9 cellular contexts compared by ENCODE assay signal in genomic region chr12:107320929-107321618, GRCh38.
DNase-seq lines count a peak whose midpoint lies in the region; ATAC-seq lines count a peak whose summit lies in the region.
"Had no signal": no experiment of that assay in that cellular context is flagged by ENCODE, and none has a peak within 500 bp of the region (broad histone marks: within the 10 kb centered on the region; RNA-seq: fewer than 3 reads in every experiment).

No MANE protein-coding gene starts in this region.

- intact Hi-C loops in naive thymus-derived CD4-positive, alpha-beta T cell (cut with micrococcal nuclease), result loop anchor here (1.0 to 5.0 kb wide), 9 partner anchors 8 to 1536 kb away; partner anchors contain the start of genes CRY1 (in 1 of the 2), MTERF2 (in 1 of the 2), SART3 (in 1 of the 2) and SSH1 (in 1 of the 2)

- H3K4me3 ChIP-seq in naive thymus-derived CD4-positive, alpha-beta T cell (ENCODE audit: low read length), result peak overlapping the region; percentile 66

- CTCF ChIA-PET in naive thymus-derived CD4-positive, alpha-beta T cell (lab: Charles Lee), result interaction anchor here (0.6 to 2.1 kb wide), 8 partner anchors 8 to 191 kb away, joined by 3 to 13 read pairs (median 4); no protein-coding TSS in a partner anchor

- H3K9me3 ChIP-seq in naive thymus-derived CD4-positive, alpha-beta T cell (ENCODE audit: control insufficient read depth in 2 of 3, low read length in 3 of 3), result no peaks in the 10 kb centered on the region

- H3K4me3 Mint-ChIP-seq in naive thymus-derived CD4-positive, alpha-beta T cell, result peak overlapping the region; percentile 88 to 98 (median 94)
- H3K4me3 Mint-ChIP-seq in stimulated activated naive CD8-positive, alpha-beta T cell treated with anti-CD3 and anti-CD28 coated beads, Interleukin-15, amount 100 ng/mL, for 72 hours, result peak overlapping the region; percentile 95 to 97

- peaks cover 0 to 6% (median 0%) of the 10 kb centered on the region in 11 donors for H3K9me3 Mint-ChIP-seq in naive thymus-derived CD4-positive, alpha-beta T cell
- H3K9me3 Mint-ChIP-seq in stimulated activated naive CD8-positive, alpha-beta T cell treated with anti-CD3 and anti-CD28 coated beads, Interleukin-15, amount 100 ng/mL, for 72 hours, result no peaks in the 10 kb centered on the region

- H3K27ac ChIP-seq in naive thymus-derived CD4-positive, alpha-beta T cell (ENCODE audit: low read depth, low read length), result peak overlapping the region; percentile 89
- H3K27ac ChIP-seq: VCaP had no signal

- H3K4me1 Mint-ChIP-seq in naive thymus-derived CD4-positive, alpha-beta T cell, result peaks cover 23 to 63% (median 49%) of the 10 kb centered on the region in 7 donors
- H3K4me1 Mint-ChIP-seq in stimulated activated naive CD8-positive, alpha-beta T cell treated with anti-CD3 and anti-CD28 coated beads, Interleukin-15, amount 100 ng/mL, for 72 hours, result peaks cover 61% of the 10 kb centered on the region

- H3K27ac Mint-ChIP-seq in naive thymus-derived CD4-positive, alpha-beta T cell, result peak overlapping the region; percentile 91 to 99 (median 97)
- H3K27ac Mint-ChIP-seq in stimulated activated naive CD8-positive, alpha-beta T cell treated with anti-CD3 and anti-CD28 coated beads, Interleukin-15, amount 100 ng/mL, for 72 hours, result peak overlapping the region; percentile 98 to 100

- no peaks in the 10 kb centered on the region for H3K27me3 ChIP-seq in naive thymus-derived CD4-positive, alpha-beta T cell (ENCODE audit: control insufficient read depth in 2 of 2, insufficient read depth in 2 of 2, low read length in 2 of 2)

- POLR2A ChIA-PET in naive thymus-derived CD4-positive, alpha-beta T cell (lab: Charles Lee), result interaction anchor here (0.6 to 6.4 kb wide), 21 partner anchors 8 to 1019 kb away, joined by 3 to 112 read pairs (median 3); partner anchors contain the start of genes CRY1, TCP11L2 and TMEM263

- H3K27me3 Mint-ChIP-seq in naive thymus-derived CD4-positive, alpha-beta T cell, result peaks cover 0 to 12% (median 0%) of the 10 kb centered on the region in 5 donors
- no peaks in the 10 kb centered on the region for H3K27me3 Mint-ChIP-seq in stimulated activated naive CD8-positive, alpha-beta T cell treated with anti-CD3 and anti-CD28 coated beads, Interleukin-15, amount 100 ng/mL, for 72 hours

- no peaks in the 10 kb centered on the region for H3K36me3 Mint-ChIP-seq in naive thymus-derived CD4-positive, alpha-beta T cell

- H3K36me3 ChIP-seq in naive thymus-derived CD4-positive, alpha-beta T cell (ENCODE audit: control insufficient read depth in 2 of 3, insufficient read depth in 3 of 3, low read length in 3 of 3), result peaks cover 0 to 4% (median 0%) of the 10 kb centered on the region in 3 experiments

- peak; percentile 9 for DNase-seq in NCI-H2029 treated with DMSO at 0.1 percent for 48 hours (lab: John Stamatoyannopoulos, UW)
- DNase-seq in NCI-H2029 (lab: John Stamatoyannopoulos, UW), result no peak
- peak; percentile 26 to 62 for DNase-seq in activated CD4-positive, alpha-beta T cell treated with anti-CD3 and anti-CD28 coated beads, Interleukin-2, amount 50 U/mL, for 24 hours (ENCODE audit: low read depth in 1 of 2, low spot score in 1 of 2)
- DNase-seq in effector CD8-positive, alpha-beta T cell (lab: John Stamatoyannopoulos, UW), result peak; percentile 61
- peak; percentile 52 to 93 (median 89) for DNase-seq in naive thymus-derived CD4-positive, alpha-beta T cell
- DNase-seq in stimulated activated naive CD8-positive, alpha-beta T cell treated with anti-CD3 and anti-CD28 coated beads, Interleukin-15, amount 100 ng/mL, for 72 hours, result peak; percentile 85 to 91
- no peak for DNase-seq in GOT3 (lab: John Stamatoyannopoulos, UW)

- peak; percentile 62 for ATAC-seq in naive thymus-derived CD4-positive, alpha-beta T cell
- peak; percentile 64 for ATAC-seq in stimulated activated naive CD8-positive, alpha-beta T cell treated with anti-CD3 and anti-CD28 coated beads, Interleukin-15, amount 100 ng/mL, for 72 hours
- ATAC-seq in GM19351 (IDR thresholded peaks at IDR 0.05; ENCODE audit: unreplicated experiment), result no peak

- H3K4me1 ChIP-seq in naive thymus-derived CD4-positive, alpha-beta T cell (ENCODE audit: control insufficient read depth in 2 of 2, insufficient read depth in 2 of 2, low read length in 2 of 2), result peaks cover 12 to 23% of the 10 kb centered on the region in 2 donors

Comparison
In these comparisons a context has a peak if more than half of its experiments do, and no peak if none do; other contexts are left out.
1. DNase-seq: peak in NCI-H2029 treated with DMSO at 0.1 percent for 48 hours (single experiment), activated CD4-positive, alpha-beta T cell treated with anti-CD3 and anti-CD28 coated beads, Interleukin-2, amount 50 U/mL, for 24 hours (2 of 2), effector CD8-positive, alpha-beta T cell (single experiment), naive thymus-derived CD4-positive, alpha-beta T cell (9 of 9) and stimulated activated naive CD8-positive, alpha-beta T cell treated with anti-CD3 and anti-CD28 coated beads, Interleukin-15, amount 100 ng/mL, for 72 hours (2 of 2); none in NCI-H2029 (single experiment) and GOT3 (single experiment).